In genomic region chr20:38447931-38448675, GRCh38 we compare ENCODE assay signal across 10 cellular contexts. TPM values are rescaled to one million over a fixed set of nuclear protein-coding genes. Genes with fewer than 3 reads are reported as not detected.
DNase-seq lines count a peak whose midpoint lies in the region; ATAC-seq and TF ChIP-seq lines count a peak whose summit lies in the region.
"Had no signal": no experiment of that assay in that cellular context is flagged by ENCODE, and none has a peak within 500 bp of the region (broad histone marks: within the 10 kb centered on the region; RNA-seq: fewer than 3 reads in every experiment).

No MANE protein-coding gene starts in this region.

- no peaks in the 10 kb centered on the region; the same call in 1 of the 2 replicates for H3K36me3 ChIP-seq in KMS-11 (ENCODE audit: insufficient read depth)
- no peaks in the 10 kb centered on the region for H3K36me3 ChIP-seq in neural progenitor cell

- H3K4me3 ChIP-seq in KMS-11 (IDR thresholded peaks at IDR 0.05; ENCODE audit: insufficient read depth, low read depth, low read length) (no peak overlapping the region), neural progenitor cell (peak overlapping the region; percentile 100)

- peaks cover 8% of the 10 kb centered on the region; the same call in 1 of the 2 replicates for H3K79me2 ChIP-seq in KMS-11 (ENCODE audit: insufficient read depth, low read depth)
- H3K79me2 ChIP-seq in neural progenitor cell (ENCODE audit: low read depth): peaks cover 22% of the 10 kb centered on the region

- peaks cover 21% of the 10 kb centered on the region for H3K4me1 Mint-ChIP-seq in activated naive CD8-positive, alpha-beta T cell treated with anti-CD3 and anti-CD28 coated beads, Interleukin-2, amount 10 ng/mL, durations not matched to agents 7 days and 5 days
- H3K4me1 Mint-ChIP-seq in neural progenitor cell: peaks cover 26% of the 10 kb centered on the region

- H2AFZ ChIP-seq in KMS-11 (ENCODE audit: low read depth) (no peak overlapping the region), neural progenitor cell (replicated peaks) (no peak overlapping the region)

- peak; percentile 28 for DNase-seq in DMS153 (lab: John Stamatoyannopoulos, UW)
- no peak for DNase-seq in DMS153 treated with DMSO at 0.1 percent for 48 hours (lab: John Stamatoyannopoulos, UW; ENCODE audit: unreplicated experiment)
- DNase-seq in activated naive CD8-positive, alpha-beta T cell treated with anti-CD3 and anti-CD28 coated beads, Interleukin-2, amount 10 ng/mL, durations not matched to agents 7 days and 5 days: no peak
- no peak for DNase-seq in neural progenitor cell (ENCODE audit: low spot score)
- DNase-seq: 8988T, heart right ventricle had no signal

- H3K9me3 ChIP-seq in neural progenitor cell (ENCODE audit: low read depth): no peaks in the 10 kb centered on the region
- H3K9me3 ChIP-seq: heart right ventricle had no signal

- H3K27ac Mint-ChIP-seq in activated naive CD8-positive, alpha-beta T cell treated with anti-CD3 and anti-CD28 coated beads, Interleukin-2, amount 10 ng/mL, durations not matched to agents 7 days and 5 days: peak overlapping the region; percentile 74
- H3K27ac Mint-ChIP-seq in neural progenitor cell: no peak overlapping the region

- H3K27me3 ChIP-seq in KMS-11 (ENCODE audit: insufficient read depth, low read depth): no peaks in the 10 kb centered on the region
- H3K27me3 ChIP-seq in neural progenitor cell: no peaks in the 10 kb centered on the region
- H3K27me3 ChIP-seq: heart right ventricle had no signal

- H3K4me1 ChIP-seq in KMS-11 (ENCODE audit: low read depth, poor library complexity, severe bottlenecking): peaks cover 22% of the 10 kb centered on the region
- peaks cover 8% of the 10 kb centered on the region for H3K4me1 ChIP-seq in neural progenitor cell

- peak overlapping the region; percentile 75 for H3K4me3 Mint-ChIP-seq in activated naive CD8-positive, alpha-beta T cell treated with anti-CD3 and anti-CD28 coated beads, Interleukin-2, amount 10 ng/mL, durations not matched to agents 7 days and 5 days
- peak overlapping the region; percentile 90 for H3K4me3 Mint-ChIP-seq in neural progenitor cell

- H4K20me1 ChIP-seq in KMS-11 (ENCODE audit: insufficient read depth) (no peaks in the 10 kb centered on the region), neural progenitor cell (ENCODE audit: low read depth) (no peaks in the 10 kb centered on the region)

- POLR2A ChIA-PET in activated naive CD8-positive, alpha-beta T cell treated with anti-CD3 and anti-CD28 coated beads, Interleukin-2, amount 10 ng/mL, durations not matched to agents 7 days and 5 days (lab: Charles Lee): interaction anchor here (0.7 to 6.4 kb wide), 3 partner anchors 14 to 25 kb away, joined by 3 to 146 read pairs (median 28); partner anchors contain the start of genes RALGAPB and SNHG17

- peaks cover 3% of the 10 kb centered on the region for H3K27me3 Mint-ChIP-seq in activated naive CD8-positive, alpha-beta T cell treated with anti-CD3 and anti-CD28 coated beads, Interleukin-2, amount 10 ng/mL, durations not matched to agents 7 days and 5 days
- H3K27me3 Mint-ChIP-seq in neural progenitor cell (ENCODE audit: insufficient read depth, low read depth): peaks cover 6% of the 10 kb centered on the region

- no peak overlapping the region; the same call in 1 of the 2 replicates for H3K9ac ChIP-seq in KMS-11
- peak overlapping the region; percentile 98 for H3K9ac ChIP-seq in neural progenitor cell

- peaks cover 10% of the 10 kb centered on the region for H3K36me3 Mint-ChIP-seq in activated naive CD8-positive, alpha-beta T cell treated with anti-CD3 and anti-CD28 coated beads, Interleukin-2, amount 10 ng/mL, durations not matched to agents 7 days and 5 days
- H3K36me3 Mint-ChIP-seq in neural progenitor cell: peaks cover 21% of the 10 kb centered on the region

- TF ChIP-seq CTCF in KMS-11 (conservative IDR thresholded peaks at IDR 0.05; ENCODE audit: low read depth, low read length): no peak
- no peak for TF ChIP-seq CTCF in neural progenitor cell (IDR thresholded peaks at IDR 0.05)

- H3K27ac ChIP-seq in KMS-11: no peak overlapping the region
- H3K27ac ChIP-seq in neural progenitor cell: no peak overlapping the region

- H3K4me2 ChIP-seq in KMS-11 (peak overlapping the region; percentile 89; the same call in 1 of the 2 replicates), neural progenitor cell (peak overlapping the region; percentile 99)

- H3F3A ChIP-seq in neural progenitor cell (ENCODE audit: low read depth): peaks cover 2% of the 10 kb centered on the region

- peaks cover 2% of the 10 kb centered on the region for H3K9me3 Mint-ChIP-seq in activated naive CD8-positive, alpha-beta T cell treated with anti-CD3 and anti-CD28 coated beads, Interleukin-2, amount 10 ng/mL, durations not matched to agents 7 days and 5 days
- no peaks in the 10 kb centered on the region for H3K9me3 Mint-ChIP-seq in neural progenitor cell

- no peak for ATAC-seq in activated naive CD8-positive, alpha-beta T cell treated with anti-CD3 and anti-CD28 coated beads, Interleukin-2, amount 10 ng/mL, durations not matched to agents 7 days and 5 days (ENCODE audit: low read depth)
- no peak for ATAC-seq in GM21381 (IDR thresholded peaks at IDR 0.05; ENCODE audit: unreplicated experiment)
- no peak for ATAC-seq in GM21576 (IDR thresholded peaks at IDR 0.05; ENCODE audit: unreplicated experiment)
- no peak for ATAC-seq in GM18519 (IDR thresholded peaks at IDR 0.05; ENCODE audit: low FRiP score, unreplicated experiment)

RNA-seq across cellular contexts. Expression of gene SNHG17, which starts 13.0 kb away (rescaled TPM):
- 10 to 100 TPM; 70.9 to 74.4 TPM for total RNA-seq in activated naive CD8-positive, alpha-beta T cell treated with anti-CD3 and anti-CD28 coated beads, Interleukin-2, amount 10 ng/mL, durations not matched to agents 7 days and 5 days
- 8.0 and 12.8 TPM in 2 replicates for total RNA-seq in neural progenitor cell (ENCODE audit: low replicate concordance)

RNA-seq across cellular contexts. Expression of gene RALGAPB, which starts 24.5 kb away (rescaled TPM):
- total RNA-seq in activated naive CD8-positive, alpha-beta T cell treated with anti-CD3 and anti-CD28 coated beads, Interleukin-2, amount 10 ng/mL, durations not matched to agents 7 days and 5 days: 10 to 100 TPM; 36.2 to 39.7 TPM
- 27.3 and 39.1 TPM in 2 replicates for total RNA-seq in neural progenitor cell (ENCODE audit: low replicate concordance)
